3 cellular contexts compared by ENCODE assay signal in the genomic region with DNA sequence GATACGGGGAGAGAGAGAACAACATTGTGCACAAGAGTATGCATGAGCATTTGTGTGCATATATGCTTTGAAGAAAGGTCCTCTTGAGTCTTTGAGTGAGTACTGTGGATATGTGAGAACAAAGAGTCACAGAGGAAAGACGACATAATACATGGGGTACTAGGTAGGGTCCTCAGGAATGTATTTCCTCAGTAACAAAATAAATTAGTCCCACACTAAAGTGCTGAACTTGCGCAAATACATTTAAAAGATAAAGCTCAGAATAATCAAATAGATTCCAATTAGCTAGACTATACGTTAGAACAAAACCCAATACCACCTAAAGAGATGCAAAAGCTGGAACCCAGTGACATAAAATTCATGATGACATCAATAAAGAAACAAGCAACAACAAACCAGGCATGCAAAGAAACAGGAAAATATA.
TF ChIP-seq lines count a peak whose summit lies in the region.

No MANE protein-coding gene starts in this region.

TF ChIP-seq in A549, 52 proteins besides CTCF, POLR2A, EP300 and RAD21 (continued from another document):
- TF ChIP-seq, protein P1, sequence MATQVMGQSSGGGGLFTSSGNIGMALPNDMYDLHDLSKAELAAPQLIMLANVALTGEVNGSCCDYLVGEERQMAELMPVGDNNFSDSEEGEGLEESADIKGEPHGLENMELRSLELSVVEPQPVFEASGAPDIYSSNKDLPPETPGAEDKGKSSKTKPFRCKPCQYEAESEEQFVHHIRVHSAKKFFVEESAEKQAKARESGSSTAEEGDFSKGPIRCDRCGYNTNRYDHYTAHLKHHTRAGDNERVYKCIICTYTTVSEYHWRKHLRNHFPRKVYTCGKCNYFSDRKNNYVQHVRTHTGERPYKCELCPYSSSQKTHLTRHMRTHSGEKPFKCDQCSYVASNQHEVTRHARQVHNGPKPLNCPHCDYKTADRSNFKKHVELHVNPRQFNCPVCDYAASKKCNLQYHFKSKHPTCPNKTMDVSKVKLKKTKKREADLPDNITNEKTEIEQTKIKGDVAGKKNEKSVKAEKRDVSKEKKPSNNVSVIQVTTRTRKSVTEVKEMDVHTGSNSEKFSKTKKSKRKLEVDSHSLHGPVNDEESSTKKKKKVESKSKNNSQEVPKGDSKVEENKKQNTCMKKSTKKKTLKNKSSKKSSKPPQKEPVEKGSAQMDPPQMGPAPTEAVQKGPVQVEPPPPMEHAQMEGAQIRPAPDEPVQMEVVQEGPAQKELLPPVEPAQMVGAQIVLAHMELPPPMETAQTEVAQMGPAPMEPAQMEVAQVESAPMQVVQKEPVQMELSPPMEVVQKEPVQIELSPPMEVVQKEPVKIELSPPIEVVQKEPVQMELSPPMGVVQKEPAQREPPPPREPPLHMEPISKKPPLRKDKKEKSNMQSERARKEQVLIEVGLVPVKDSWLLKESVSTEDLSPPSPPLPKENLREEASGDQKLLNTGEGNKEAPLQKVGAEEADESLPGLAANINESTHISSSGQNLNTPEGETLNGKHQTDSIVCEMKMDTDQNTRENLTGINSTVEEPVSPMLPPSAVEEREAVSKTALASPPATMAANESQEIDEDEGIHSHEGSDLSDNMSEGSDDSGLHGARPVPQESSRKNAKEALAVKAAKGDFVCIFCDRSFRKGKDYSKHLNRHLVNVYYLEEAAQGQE (IDR thresholded peaks at IDR 0.05) = no peak
- TF ChIP-seq POLR2AphosphoS2 (conservative IDR thresholded peaks at IDR 0.05; ENCODE audit: low read length) (no peak), RARB (CRISPR knock-in tag; IDR thresholded peaks at IDR 0.05) (no peak), KDM5A (IDR thresholded peaks at IDR 0.05) (no peak)

TF ChIP-seq in GM23338, 12 proteins besides CTCF, POLR2A, EP300 and RAD21 (continued from another document):
- TF ChIP-seq, protein P1 (IDR thresholded peaks at IDR 0.05; ENCODE audit: unreplicated experiment) = no peak
- TF ChIP-seq STAT1 (IDR thresholded peaks at IDR 0.05; ENCODE audit: unreplicated experiment) = no peak
- TF ChIP-seq ZNF331 (CRISPR knock-in tag; IDR thresholded peaks at IDR 0.05; ENCODE audit: low read depth) = no peak

TF ChIP-seq in K562, 482 proteins besides CTCF, POLR2A, EP300 and RAD21 (continued from another document):
- TF ChIP-seq C11orf30 (IDR thresholded peaks at IDR 0.05; ENCODE audit: low read depth) (peak; percentile 68; the same call in 1 of the 2 replicates), TEAD2 (tag; IDR thresholded peaks at IDR 0.05) (no peak), ZNF785 (CRISPR knock-in tag; IDR thresholded peaks at IDR 0.05) (no peak), ELF4 (CRISPR knock-in tag; IDR thresholded peaks at IDR 0.05) (no peak), HOXB6 (CRISPR knock-in tag; IDR thresholded peaks at IDR 0.05; ENCODE audit: borderline replicate concordance) (no peak), MAFF (IDR thresholded peaks at IDR 0.05; ENCODE audit: low read length) (peak; percentile 42; the same call in 1 of the 2 replicates), SMARCA5 (IDR thresholded peaks at IDR 0.05) (no peak), HNRNPK (IDR thresholded peaks at IDR 0.05; ENCODE audit: low read depth, low read length, poor library complexity, severe bottlenecking) (no peak), CHCHD3 (CRISPR knock-in tag; IDR thresholded peaks at IDR 0.05) (no peak), TRIM28 (IDR thresholded peaks at IDR 0.05) (no peak), ZNF316 (IDR thresholded peaks at IDR 0.05) (peak; percentile 84), CBFA2T2 (conservative IDR thresholded peaks at IDR 0.05) (no peak), NFXL1 (CRISPR knock-in tag; IDR thresholded peaks at IDR 0.05) (no peak), SMC3 (conservative IDR thresholded peaks at IDR 0.05; ENCODE audit: insufficient read depth, low read depth, low read length) (no peak), ZBTB1 (CRISPR knock-in tag; IDR thresholded peaks at IDR 0.05; ENCODE audit: borderline replicate concordance, low read depth) (no peak), PML (IDR thresholded peaks at IDR 0.05; ENCODE audit: low read length) (no peak), CHD1 (IDR thresholded peaks at IDR 0.05; ENCODE audit: low read length) (no peak), U2AF1 (optimal IDR thresholded peaks at IDR 0.05; ENCODE audit: low read depth, low read length) (no peak), CREB1 (IDR thresholded peaks at IDR 0.05) (no peak), CREB1 (CRISPR knock-in tag; IDR thresholded peaks at IDR 0.05) (no peak), CBX1 (IDR thresholded peaks at IDR 0.05; ENCODE audit: low read depth) (no peak), ZNF79 (CRISPR knock-in tag; IDR thresholded peaks at IDR 0.05; ENCODE audit: low read depth) (no peak), ZNF717 (CRISPR knock-in tag; IDR thresholded peaks at IDR 0.05) (no peak)
- TF ChIP-seq, protein P2, sequence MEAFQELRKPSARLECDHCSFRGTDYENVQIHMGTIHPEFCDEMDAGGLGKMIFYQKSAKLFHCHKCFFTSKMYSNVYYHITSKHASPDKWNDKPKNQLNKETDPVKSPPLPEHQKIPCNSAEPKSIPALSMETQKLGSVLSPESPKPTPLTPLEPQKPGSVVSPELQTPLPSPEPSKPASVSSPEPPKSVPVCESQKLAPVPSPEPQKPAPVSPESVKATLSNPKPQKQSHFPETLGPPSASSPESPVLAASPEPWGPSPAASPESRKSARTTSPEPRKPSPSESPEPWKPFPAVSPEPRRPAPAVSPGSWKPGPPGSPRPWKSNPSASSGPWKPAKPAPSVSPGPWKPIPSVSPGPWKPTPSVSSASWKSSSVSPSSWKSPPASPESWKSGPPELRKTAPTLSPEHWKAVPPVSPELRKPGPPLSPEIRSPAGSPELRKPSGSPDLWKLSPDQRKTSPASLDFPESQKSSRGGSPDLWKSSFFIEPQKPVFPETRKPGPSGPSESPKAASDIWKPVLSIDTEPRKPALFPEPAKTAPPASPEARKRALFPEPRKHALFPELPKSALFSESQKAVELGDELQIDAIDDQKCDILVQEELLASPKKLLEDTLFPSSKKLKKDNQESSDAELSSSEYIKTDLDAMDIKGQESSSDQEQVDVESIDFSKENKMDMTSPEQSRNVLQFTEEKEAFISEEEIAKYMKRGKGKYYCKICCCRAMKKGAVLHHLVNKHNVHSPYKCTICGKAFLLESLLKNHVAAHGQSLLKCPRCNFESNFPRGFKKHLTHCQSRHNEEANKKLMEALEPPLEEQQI (IDR thresholded peaks at IDR 0.05) = no peak
- TF ChIP-seq, protein P3, sequence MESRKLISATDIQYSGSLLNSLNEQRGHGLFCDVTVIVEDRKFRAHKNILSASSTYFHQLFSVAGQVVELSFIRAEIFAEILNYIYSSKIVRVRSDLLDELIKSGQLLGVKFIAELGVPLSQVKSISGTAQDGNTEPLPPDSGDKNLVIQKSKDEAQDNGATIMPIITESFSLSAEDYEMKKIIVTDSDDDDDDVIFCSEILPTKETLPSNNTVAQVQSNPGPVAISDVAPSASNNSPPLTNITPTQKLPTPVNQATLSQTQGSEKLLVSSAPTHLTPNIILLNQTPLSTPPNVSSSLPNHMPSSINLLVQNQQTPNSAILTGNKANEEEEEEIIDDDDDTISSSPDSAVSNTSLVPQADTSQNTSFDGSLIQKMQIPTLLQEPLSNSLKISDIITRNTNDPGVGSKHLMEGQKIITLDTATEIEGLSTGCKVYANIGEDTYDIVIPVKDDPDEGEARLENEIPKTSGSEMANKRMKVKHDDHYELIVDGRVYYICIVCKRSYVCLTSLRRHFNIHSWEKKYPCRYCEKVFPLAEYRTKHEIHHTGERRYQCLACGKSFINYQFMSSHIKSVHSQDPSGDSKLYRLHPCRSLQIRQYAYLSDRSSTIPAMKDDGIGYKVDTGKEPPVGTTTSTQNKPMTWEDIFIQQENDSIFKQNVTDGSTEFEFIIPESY (CRISPR knock-in tag; IDR thresholded peaks at IDR 0.05) = no peak
- TF ChIP-seq, protein P4, sequence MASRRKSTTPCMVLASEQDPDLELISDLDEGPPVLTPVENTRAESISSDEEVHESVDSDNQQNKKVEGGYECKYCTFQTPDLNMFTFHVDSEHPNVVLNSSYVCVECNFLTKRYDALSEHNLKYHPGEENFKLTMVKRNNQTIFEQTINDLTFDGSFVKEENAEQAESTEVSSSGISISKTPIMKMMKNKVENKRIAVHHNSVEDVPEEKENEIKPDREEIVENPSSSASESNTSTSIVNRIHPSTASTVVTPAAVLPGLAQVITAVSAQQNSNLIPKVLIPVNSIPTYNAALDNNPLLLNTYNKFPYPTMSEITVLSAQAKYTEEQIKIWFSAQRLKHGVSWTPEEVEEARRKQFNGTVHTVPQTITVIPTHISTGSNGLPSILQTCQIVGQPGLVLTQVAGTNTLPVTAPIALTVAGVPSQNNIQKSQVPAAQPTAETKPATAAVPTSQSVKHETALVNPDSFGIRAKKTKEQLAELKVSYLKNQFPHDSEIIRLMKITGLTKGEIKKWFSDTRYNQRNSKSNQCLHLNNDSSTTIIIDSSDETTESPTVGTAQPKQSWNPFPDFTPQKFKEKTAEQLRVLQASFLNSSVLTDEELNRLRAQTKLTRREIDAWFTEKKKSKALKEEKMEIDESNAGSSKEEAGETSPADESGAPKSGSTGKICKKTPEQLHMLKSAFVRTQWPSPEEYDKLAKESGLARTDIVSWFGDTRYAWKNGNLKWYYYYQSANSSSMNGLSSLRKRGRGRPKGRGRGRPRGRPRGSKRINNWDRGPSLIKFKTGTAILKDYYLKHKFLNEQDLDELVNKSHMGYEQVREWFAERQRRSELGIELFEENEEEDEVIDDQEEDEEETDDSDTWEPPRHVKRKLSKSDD (conservative IDR thresholded peaks at IDR 0.05; ENCODE audit: low read length) = no peak
